Comparison of ENCODE assay signal across 8 cellular contexts in the genomic region with DNA sequence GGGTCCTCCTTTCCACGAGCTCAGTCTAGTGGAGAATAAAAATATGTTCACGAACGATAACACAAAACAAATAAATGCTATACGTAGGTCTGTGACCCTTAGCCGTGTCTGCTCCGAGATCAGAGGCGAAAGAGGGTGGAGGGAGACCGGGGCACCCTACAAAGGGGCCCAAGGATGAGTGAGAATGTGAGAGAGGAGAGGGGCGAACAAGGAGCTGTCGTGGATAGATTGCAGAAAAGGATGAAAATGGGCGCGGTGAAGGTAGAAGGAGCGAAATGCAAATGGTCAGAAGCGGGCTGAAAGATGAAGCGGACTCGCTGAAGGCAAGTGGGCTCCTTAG. TPM values are rescaled to one million over a fixed set of nuclear protein-coding genes. Genes with fewer than 3 reads are reported as not detected.
DNase-seq lines count a peak whose midpoint lies in the region; ATAC-seq and TF ChIP-seq lines count a peak whose summit lies in the region.

No MANE protein-coding gene starts in this region.

- DNase-seq in Jurkat, Clone E6-1 (ENCODE audit: low read depth, low spot score) = no peak
- DNase-seq in effector memory CD8-positive, alpha-beta T cell = no peak
- DNase-seq in neural crest cell (ENCODE audit: low read depth, low spot score) (no peak), NCI-H146 treated with DMSO at 0.1 percent for 48 hours (lab: John Stamatoyannopoulos, UW; ENCODE audit: unreplicated experiment) (no peak), caudate nucleus (lab: John Stamatoyannopoulos, UW) (no peak), NCI-H1105 (lab: John Stamatoyannopoulos, UW) (no peak), NCI-H2196 treated with DMSO at 0.1 percent for 48 hours (lab: John Stamatoyannopoulos, UW; ENCODE audit: unreplicated experiment) (no peak)

- peak overlapping the region; percentile 94 for H3K27ac Mint-ChIP-seq in effector memory CD8-positive, alpha-beta T cell
- peak overlapping the region; percentile 54 for H3K27ac Mint-ChIP-seq in neural crest cell (ENCODE audit: unreplicated experiment)

- ATAC-seq in GM19455 (IDR thresholded peaks at IDR 0.05; ENCODE audit: unreplicated experiment) = peak; percentile 10
- ATAC-seq in effector memory CD8-positive, alpha-beta T cell (replicated peaks) = peak; percentile 21

- H3K4me3 Mint-ChIP-seq in effector memory CD8-positive, alpha-beta T cell = peak overlapping the region; percentile 94
- peak overlapping the region; percentile 88 for H3K4me3 Mint-ChIP-seq in neural crest cell

- H3K27me3 Mint-ChIP-seq in effector memory CD8-positive, alpha-beta T cell = no peaks in the 10 kb centered on the region
- peaks cover 44% of the 10 kb centered on the region for H3K27me3 Mint-ChIP-seq in neural crest cell (ENCODE audit: low read depth)

- H3K4me3 ChIP-seq in Jurkat, Clone E6-1 (ENCODE audit: low read length) = peak overlapping the region; percentile 46

- H3K36me3 Mint-ChIP-seq in effector memory CD8-positive, alpha-beta T cell (ENCODE audit: insufficient read depth) = no peaks in the 10 kb centered on the region
- no peaks in the 10 kb centered on the region for H3K36me3 Mint-ChIP-seq in neural crest cell (ENCODE audit: low read depth)

- H3K4me1 Mint-ChIP-seq in effector memory CD8-positive, alpha-beta T cell (ENCODE audit: low read depth in 2 of 2) = peaks cover 14 to 16% of the 10 kb centered on the region in 2 donors
- peaks cover 8% of the 10 kb centered on the region for H3K4me1 Mint-ChIP-seq in neural crest cell

- no peak overlapping the region for H3K27ac ChIP-seq in caudate nucleus (ENCODE audit: low read depth, low read length)

- H3K9me3 Mint-ChIP-seq in effector memory CD8-positive, alpha-beta T cell = no peaks in the 10 kb centered on the region
- no peaks in the 10 kb centered on the region for H3K9me3 Mint-ChIP-seq in neural crest cell

- TF ChIP-seq CTCF in neural crest cell (conservative IDR thresholded peaks at IDR 0.05) = no peak

RNA-seq across cellular contexts. Expression of a gene that starts 6.2 kb away (rescaled TPM):
- 15.1 TPM for polyA plus RNA-seq in Jurkat, Clone E6-1 (2012; ENCODE audit: insufficient read depth, insufficient read length)
- total RNA-seq in neural crest cell = 28.4 and 28.6 TPM in 2 replicates
